In the genomic region with DNA sequence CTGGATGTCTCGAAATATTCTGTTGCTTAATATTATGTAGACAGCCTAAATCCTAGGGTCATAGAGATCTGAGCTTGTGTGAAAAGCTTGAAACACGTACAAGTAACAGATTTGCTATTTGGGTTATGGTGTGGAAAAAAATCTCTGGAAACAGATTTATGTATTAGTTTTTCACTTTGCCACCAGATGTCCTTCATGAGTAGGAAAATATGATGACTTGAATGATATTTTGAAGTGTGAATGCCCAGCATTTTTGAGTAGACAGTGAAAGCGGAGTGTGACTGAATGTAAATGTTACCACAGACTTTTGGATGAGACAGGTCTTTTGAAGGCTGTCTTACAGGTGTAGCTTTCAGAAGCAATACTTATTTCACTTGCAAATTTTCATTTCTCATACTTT, we compare ENCODE assay signal across 9 cellular contexts. TPM values are rescaled to one million over a fixed set of nuclear protein-coding genes. Genes with fewer than 3 reads are reported as not detected.
DNase-seq lines count a peak whose midpoint lies in the region; ATAC-seq and TF ChIP-seq lines count a peak whose summit lies in the region.
"Had no signal": no experiment of that assay in that cellular context is flagged by ENCODE, and none has a peak within 500 bp of the region (broad histone marks: within the 10 kb centered on the region; RNA-seq: fewer than 3 reads in every experiment).

No MANE protein-coding gene starts in this region.

- peaks cover 2% of the 10 kb centered on the region for H3K9me3 Mint-ChIP-seq in glutamatergic neuron (ENCODE audit: unreplicated experiment)

- H3K27me3 Mint-ChIP-seq in glutamatergic neuron (ENCODE audit: unreplicated experiment), result peaks cover 7% of the 10 kb centered on the region

- TF ChIP-seq CTCF in prostate gland (IDR thresholded peaks at IDR 0.05), result peak in 2 of 4 experiments; percentile 18 to 32
- TF ChIP-seq CTCF in glutamatergic neuron (IDR thresholded peaks at IDR 0.05; ENCODE audit: partially characterized antibody, unreplicated experiment), result no peak

- DNase-seq in ELR (ENCODE audit: low read depth) (peak; percentile 59), M059J (ENCODE audit: low read depth) (peak; percentile 43), amniotic epithelial cell (ENCODE audit: low read depth) (peak; percentile 43), myocyte (ENCODE audit: low read depth) (peak; percentile 38), 8988T (no peak), prostate gland (ENCODE audit: low spot score) (no peak), glutamatergic neuron (no peak)
- DNase-seq: activated CD4-positive, CD25-positive, alpha-beta regulatory T cell treated with anti-CD3 and anti-CD28 coated beads, Interleukin-2, amount 50 U/mL, for 72 hours had no signal

- intact Hi-C loops in prostate gland (cut with DNase I), result loop anchor here (2.0 to 5.0 kb wide), 3 partner anchors 191 to 339 kb away; a partner anchor contains a TSS

- no peak for TF ChIP-seq POLR2A in prostate gland (IDR thresholded peaks at IDR 0.05)

- H3K4me3 Mint-ChIP-seq in glutamatergic neuron (ENCODE audit: unreplicated experiment), result no peak overlapping the region

- H3K36me3 ChIP-seq in prostate gland, result no peaks in the 10 kb centered on the region

- H3K4me1 Mint-ChIP-seq in glutamatergic neuron (ENCODE audit: low read depth, unreplicated experiment), result no peaks in the 10 kb centered on the region

- no peak overlapping the region for H3K27ac Mint-ChIP-seq in glutamatergic neuron (ENCODE audit: unreplicated experiment)

- H3K27me3 ChIP-seq in prostate gland (replicated peaks; ENCODE audit: insufficient read depth), result no peaks in the 10 kb centered on the region

- no peak for ATAC-seq in GM19463 (IDR thresholded peaks at IDR 0.05; ENCODE audit: unreplicated experiment)

- peaks cover 4% of the 10 kb centered on the region for H3K4me1 ChIP-seq in prostate gland (replicated peaks)

- peaks cover under 1% of the 10 kb centered on the region for H3K36me3 Mint-ChIP-seq in glutamatergic neuron (ENCODE audit: unreplicated experiment)

- WGBS in prostate gland, result 41% methylated on average over 3 of the region's 3 CpGs

- no peaks in the 10 kb centered on the region for H3K9me3 ChIP-seq in prostate gland

- H3K27ac ChIP-seq in prostate gland, result no peak overlapping the region

- H3K4me3 ChIP-seq in prostate gland, result no peak overlapping the region

RNA-seq across cellular contexts. Expression of a gene that starts 4.2 kb away (rescaled TPM):
- not detected in 2 replicates for total RNA-seq in M059J (2014; rRNA removed; shearing (Covaris generic))
- 0.10 and 0.19 TPM in 2 replicates for total RNA-seq in myocyte
- polyA plus RNA-seq in myocyte (2012), result not detected
- 10 to 100 TPM in 1 of 2 donors, under 1 TPM in 1; 0.36 to 10.2 TPM for total RNA-seq in prostate gland
- total RNA-seq in glutamatergic neuron (ENCODE audit: unreplicated experiment), result 0.25 TPM

Comparison
In these comparisons a context has a peak if more than half of its experiments do, and no peak if none do; other contexts are left out.
1. DNase-seq: peak in ELR (single experiment), M059J (single experiment), amniotic epithelial cell (single experiment) and myocyte (single experiment); none in 8988T (single experiment), prostate gland (single experiment) and glutamatergic neuron (single experiment).